In the genomic region with DNA sequence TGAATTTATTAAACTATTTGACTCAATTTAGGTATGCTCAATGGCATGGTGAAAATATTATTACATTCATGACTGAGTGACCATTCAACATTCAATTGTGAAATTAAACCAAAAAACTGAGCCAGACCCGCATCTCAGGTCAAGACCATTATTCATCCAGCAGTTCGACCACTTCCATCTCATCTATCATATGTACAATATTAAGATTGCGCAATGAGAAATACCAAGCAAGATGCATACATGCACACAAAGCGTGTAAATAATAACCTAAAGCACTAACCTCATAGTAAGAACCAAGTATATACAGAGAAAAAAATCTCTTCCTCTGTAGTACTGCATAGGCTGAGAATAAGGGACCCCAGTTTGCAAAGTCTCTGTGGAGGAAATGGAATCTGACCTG, we compare ENCODE assay signal across 23 cellular contexts.
A peak's percentile ranks its signal among the peaks of the same experiment; 100 is the strongest.
DNase-seq lines count a peak whose midpoint lies in the region; ATAC-seq, FAIRE-seq and TF ChIP-seq lines count a peak whose summit lies in the region.
"Had no signal": no experiment of that assay in that cellular context is flagged by ENCODE, and none has a peak within 500 bp of the region (broad histone marks: within the 10 kb centered on the region; RNA-seq: fewer than 3 reads in every experiment).

No MANE protein-coding gene starts in this region.

- POLR2A ChIA-PET in A549 (lab: Yijun Ruan, JAX) = no interaction called here
- POLR2A ChIA-PET in HepG2 (lab: Yijun Ruan, JAX) = no interaction called here

- FAIRE-seq in A549 (lab: Jason Lieb, UNC) (no peak), astrocyte (lab: Jason Lieb, UNC) (no peak), HepG2 (lab: Jason Lieb, UNC) (no peak)
- FAIRE-seq: A204.1, G401.6, GM12892, GM19239 had no signal

- TF ChIP-seq EP300 in A549 (IDR thresholded peaks at IDR 0.05) (no peak), HepG2 (IDR thresholded peaks at IDR 0.05; ENCODE audit: low read depth in 2 of 2, low read length in 2 of 2) (no peak), HepG2 (CRISPR knock-in tag; IDR thresholded peaks at IDR 0.05; ENCODE audit: borderline replicate concordance) (no peak)

- H3K4me3 ChIP-seq in A549 (no peak overlapping the region), astrocyte (ENCODE audit: insufficient read depth, low read depth, low read length) (no peak overlapping the region), HepG2 (replicated peaks in 1 of 3; ENCODE audit: insufficient read depth in 1 of 3, low read depth in 2 of 3, low read length in 3 of 3) (no peak overlapping the region), psoas muscle (no peak overlapping the region)
- H3K4me3 ChIP-seq: GM23248 had no signal

- intact Hi-C loops in HepG2 (cut with micrococcal nuclease; ENCODE audit: unreplicated experiment) = no loop called here
- intact Hi-C loops in psoas muscle (cut with DNase I) = loop anchor here (1.0 to 10.0 kb wide), 6 partner anchors 234 to 549 kb away; partner anchors contain the start of gene ARRDC3 (in 1 of the 2)

- TF ChIP-seq CTCF in A549 (IDR thresholded peaks at IDR 0.05) (no peak), astrocyte (IDR thresholded peaks at IDR 0.05; ENCODE audit: insufficient read depth, low read depth, low read length) (no peak), HepG2 (CRISPR knock-in tag; IDR thresholded peaks at IDR 0.05) (no peak), nephron progenitor cell (IDR thresholded peaks at IDR 0.05) (no peak), psoas muscle (IDR thresholded peaks at IDR 0.05) (no peak)

- peak overlapping the region in 1 of 2 experiments; percentile 23; a peak in 1 of 6 replicates for H3K27ac ChIP-seq in A549
- no peak overlapping the region for H3K27ac ChIP-seq in astrocyte (ENCODE audit: low read depth, low read length)
- H3K27ac ChIP-seq in HepG2 (ENCODE audit: extremely low read length, insufficient read depth, low read length) = no peak overlapping the region
- H3K27ac ChIP-seq in psoas muscle = no peak overlapping the region
- H3K27ac ChIP-seq: 22Rv1, GM23248 had no signal

- H3K36me3 ChIP-seq in astrocyte (ENCODE audit: insufficient read depth, low read length) (no peaks in the 10 kb centered on the region), HepG2 (replicated peaks in 1 of 2; ENCODE audit: control insufficient read depth in 1 of 2, insufficient read depth in 2 of 2, low read length in 2 of 2) (no peaks in the 10 kb centered on the region), psoas muscle (ENCODE audit: insufficient read depth in 1 of 2, low read depth in 1 of 2) (no peaks in the 10 kb centered on the region)

- H3K4me2 ChIP-seq in A549 (no peak overlapping the region), astrocyte (ENCODE audit: low read length) (no peak overlapping the region), HepG2 (ENCODE audit: low read depth, low read length) (no peak overlapping the region)

- TF ChIP-seq POLR2A in A549 (IDR thresholded peaks at IDR 0.05; ENCODE audit: low read length) (no peak), HepG2 (IDR thresholded peaks at IDR 0.05; ENCODE audit: insufficient read depth in 1 of 2, low read depth in 2 of 2, low read length in 2 of 2) (no peak)

- CTCF ChIA-PET in A549 (lab: Yijun Ruan, JAX) (interaction anchor here (1.0 kb wide), 1 partner anchor 516 kb away, joined by 3 read pairs; no protein-coding TSS in a partner anchor), HepG2 (lab: Yijun Ruan, JAX; ENCODE audit: low intra/inter-chr PET ratio, low total read pairs) (no interaction called here)

- no peak overlapping the region for H3K4me3 Mint-ChIP-seq in astrocyte (ENCODE audit: unreplicated experiment)
- no peak overlapping the region for H3K4me3 Mint-ChIP-seq in nephron progenitor cell
- H3K4me3 Mint-ChIP-seq: CD4-positive, alpha-beta memory T cell; H9 had no signal

- in situ Hi-C loops in HepG2 (cut with HindIII; ENCODE audit: extremely low pct_ligation_motif_present, low pct_unique_long_range_greater_than_20kb) = loop anchor here (5.0 to 25.0 kb wide), 4 partner anchors 226 to 546 kb away; partner anchors contain the start of gene ARRDC3

- no TSS peak for BruUV-seq in HepG2 (replicated peaks; lab: Mats Ljungman, UMichigan)

- H3K27me3 ChIP-seq in astrocyte (ENCODE audit: insufficient read depth, low read length) (no peaks in the 10 kb centered on the region), HepG2 (ENCODE audit: control insufficient read depth in 1 of 2, insufficient read depth in 2 of 2, low read length in 2 of 2) (no peaks in the 10 kb centered on the region), psoas muscle (ENCODE audit: insufficient read depth in 3 of 3, low read length in 2 of 3) (no peaks in the 10 kb centered on the region)

- H3K4me1 ChIP-seq in A549 = peaks cover 27% of the 10 kb centered on the region
- H3K4me1 ChIP-seq in astrocyte (ENCODE audit: insufficient read depth, low read length) = no peaks in the 10 kb centered on the region
- peaks cover 34% of the 10 kb centered on the region for H3K4me1 ChIP-seq in HepG2 (ENCODE audit: insufficient read depth, low read length)
- peaks cover 7% of the 10 kb centered on the region for H3K4me1 ChIP-seq in psoas muscle

- H3K36me3 Mint-ChIP-seq in astrocyte (ENCODE audit: low read depth, unreplicated experiment) (no peaks in the 10 kb centered on the region), nephron progenitor cell (ENCODE audit: low read depth) (peaks cover 8% of the 10 kb centered on the region)
- H3K36me3 Mint-ChIP-seq: CD4-positive, alpha-beta memory T cell had no signal

- no peak for ATAC-seq in A549
- ATAC-seq in HepG2 = no peak
- no peak for ATAC-seq in psoas muscle
- ATAC-seq: HCT116 had no signal

- no peak overlapping the region for H3K9ac ChIP-seq in astrocyte (ENCODE audit: low read length)
- no peak overlapping the region for H3K9ac ChIP-seq in HepG2 (ENCODE audit: insufficient read depth, low read depth, low read length)
- H3K9ac ChIP-seq: GM23248 had no signal

- H3K79me2 ChIP-seq in astrocyte (ENCODE audit: insufficient read depth, low read length) = no peaks in the 10 kb centered on the region
- H3K79me2 ChIP-seq in HepG2 (ENCODE audit: insufficient read depth, low read length) = no peaks in the 10 kb centered on the region

- 89% methylated on average over 4 of the region's 4 CpGs for WGBS in A549 (ENCODE audit: missing lambda C conversion rate)
- WGBS in HepG2 (ENCODE audit: low lambda C conversion rate) = over 99% methylated on average over 4 of the region's 4 CpGs
- 93 to 98% (median 95%) methylated on average over 4 of the region's 4 CpGs for WGBS in psoas muscle, 3 donors

- H3K9me3 ChIP-seq in A549 = no peaks in the 10 kb centered on the region
- H3K9me3 ChIP-seq in astrocyte (ENCODE audit: insufficient read depth, low read depth, low read length) = no peaks in the 10 kb centered on the region
- no peaks in the 10 kb centered on the region for H3K9me3 ChIP-seq in HepG2 (ENCODE audit: low read length)
- no peaks in the 10 kb centered on the region for H3K9me3 ChIP-seq in psoas muscle

- H3K4me1 Mint-ChIP-seq in astrocyte (ENCODE audit: low read depth, unreplicated experiment) (peaks cover 33% of the 10 kb centered on the region), nephron progenitor cell (peaks cover 7% of the 10 kb centered on the region)

- no peaks in the 10 kb centered on the region for H3K27me3 Mint-ChIP-seq in astrocyte (ENCODE audit: low read depth, unreplicated experiment)
- no peaks in the 10 kb centered on the region for H3K27me3 Mint-ChIP-seq in nephron progenitor cell (ENCODE audit: low read depth, poor library complexity)

- H2AFZ ChIP-seq in astrocyte (ENCODE audit: low read depth, low read length) = no peak overlapping the region
- H2AFZ ChIP-seq in HepG2 (ENCODE audit: low read length) = no peak overlapping the region
- H2AFZ ChIP-seq: GM23248 had no signal

- H3K27ac Mint-ChIP-seq in astrocyte (ENCODE audit: unreplicated experiment) (peak overlapping the region; percentile 11), nephron progenitor cell (peak overlapping the region; percentile 15)
- H3K27ac Mint-ChIP-seq: CD4-positive, alpha-beta memory T cell had no signal

- H4K20me1 ChIP-seq in astrocyte (ENCODE audit: insufficient read depth, low read length) = no peaks in the 10 kb centered on the region
- no peaks in the 10 kb centered on the region for H4K20me1 ChIP-seq in HepG2 (ENCODE audit: insufficient read depth, low read length)

- no peaks in the 10 kb centered on the region for H3K9me3 Mint-ChIP-seq in astrocyte (ENCODE audit: unreplicated experiment)
- H3K9me3 Mint-ChIP-seq in nephron progenitor cell = no peaks in the 10 kb centered on the region
- H3K9me3 Mint-ChIP-seq: CD4-positive, alpha-beta memory T cell; H9 had no signal

- DNase-seq in A549 (ENCODE audit: low read depth in 1 of 2, low spot score in 1 of 2) (no peak), astrocyte (ENCODE audit: low read depth) (no peak), HepG2 (ENCODE audit: low spot score) (no peak), nephron progenitor cell (no peak), psoas muscle (no peak), SK-N-DZ (ENCODE audit: low spot score) (no peak), NCI-H187 (lab: John Stamatoyannopoulos, UW) (no peak)
- DNase-seq: ACHN; AML-193; C1 segment of cervical spinal cord; Calu3; CD4-positive, alpha-beta memory T cell; COR-L47; DMS53; DMS79 treated with DMSO at 0.1 percent for 48 hours; GM23248; H9 had no signal

- no peak for TF ChIP-seq RAD21 in A549 (conservative IDR thresholded peaks at IDR 0.05 in 1 of 2, IDR thresholded peaks at IDR 0.05 in 1 of 2)
- TF ChIP-seq RAD21 in HepG2 (CRISPR knock-in tag; IDR thresholded peaks at IDR 0.05) = no peak

TF ChIP-seq in A549, 52 proteins besides CTCF, POLR2A, EP300 and RAD21:
- TF ChIP-seq CHD2 (IDR thresholded peaks at IDR 0.05; ENCODE audit: low read length, partially characterized antibody) = no peak
- TF ChIP-seq NFE2L2 (conservative IDR thresholded peaks at IDR 0.05; ENCODE audit: low read length) = no peak
- no peak for TF ChIP-seq CBX2 (IDR thresholded peaks at IDR 0.05; ENCODE audit: borderline replicate concordance, low read depth)
- TF ChIP-seq NPAS2 (CRISPR knock-in tag; IDR thresholded peaks at IDR 0.05; ENCODE audit: borderline replicate concordance) = no peak
- peak; percentile 80 to 94 for TF ChIP-seq CEBPB (IDR thresholded peaks at IDR 0.05)

TF ChIP-seq in HepG2, 621 proteins besides CTCF, POLR2A, EP300 and RAD21 (continues in another document):
- TF ChIP-seq HCFC1 (IDR thresholded peaks at IDR 0.05; ENCODE audit: low read depth, low read length) = no peak
- TF ChIP-seq, protein P1, sequence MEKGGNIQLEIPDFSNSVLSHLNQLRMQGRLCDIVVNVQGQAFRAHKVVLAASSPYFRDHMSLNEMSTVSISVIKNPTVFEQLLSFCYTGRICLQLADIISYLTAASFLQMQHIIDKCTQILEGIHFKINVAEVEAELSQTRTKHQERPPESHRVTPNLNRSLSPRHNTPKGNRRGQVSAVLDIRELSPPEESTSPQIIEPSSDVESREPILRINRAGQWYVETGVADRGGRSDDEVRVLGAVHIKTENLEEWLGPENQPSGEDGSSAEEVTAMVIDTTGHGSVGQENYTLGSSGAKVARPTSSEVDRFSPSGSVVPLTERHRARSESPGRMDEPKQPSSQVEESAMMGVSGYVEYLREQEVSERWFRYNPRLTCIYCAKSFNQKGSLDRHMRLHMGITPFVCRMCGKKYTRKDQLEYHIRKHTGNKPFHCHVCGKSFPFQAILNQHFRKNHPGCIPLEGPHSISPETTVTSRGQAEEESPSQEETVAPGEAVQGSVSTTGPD (CRISPR knock-in tag; IDR thresholded peaks at IDR 0.05) = no peak

Comparison
In these comparisons a context has a peak if more than half of its experiments do, and no peak if none do; other contexts are left out.
1. Of the 38 proteins assayed by ChIP-seq in both HepG2 and A549: peak only in HepG2: none; only in A549: none; in both: CEBPB; in neither: 37.